1 cellular context compared by ENCODE assay signal in genomic region chr19:11540642-11541041, GRCh38.
TF ChIP-seq lines count a peak whose summit lies in the region.

No MANE protein-coding gene starts in this region.

TF ChIP-seq in WTC11, 78 proteins besides CTCF, POLR2A, EP300 and RAD21 (continued from another document):
- TF ChIP-seq AFF4 (CRISPR knock-in tag; IDR thresholded peaks at IDR 0.05; ENCODE audit: borderline replicate concordance) (no peak), NFE2L1 (CRISPR knock-in tag; IDR thresholded peaks at IDR 0.05) (no peak), NFATC4 (CRISPR knock-in tag; IDR thresholded peaks at IDR 0.05) (no peak), NR3C1 (CRISPR knock-in tag; conservative IDR thresholded peaks at IDR 0.05; ENCODE audit: low read depth) (no peak), USF1 (CRISPR knock-in tag; IDR thresholded peaks at IDR 0.05) (no peak), RORB (CRISPR knock-in tag; IDR thresholded peaks at IDR 0.05) (no peak), ZNF396 (CRISPR knock-in tag; IDR thresholded peaks at IDR 0.05; ENCODE audit: borderline replicate concordance) (no peak)
- TF ChIP-seq, protein P1, sequence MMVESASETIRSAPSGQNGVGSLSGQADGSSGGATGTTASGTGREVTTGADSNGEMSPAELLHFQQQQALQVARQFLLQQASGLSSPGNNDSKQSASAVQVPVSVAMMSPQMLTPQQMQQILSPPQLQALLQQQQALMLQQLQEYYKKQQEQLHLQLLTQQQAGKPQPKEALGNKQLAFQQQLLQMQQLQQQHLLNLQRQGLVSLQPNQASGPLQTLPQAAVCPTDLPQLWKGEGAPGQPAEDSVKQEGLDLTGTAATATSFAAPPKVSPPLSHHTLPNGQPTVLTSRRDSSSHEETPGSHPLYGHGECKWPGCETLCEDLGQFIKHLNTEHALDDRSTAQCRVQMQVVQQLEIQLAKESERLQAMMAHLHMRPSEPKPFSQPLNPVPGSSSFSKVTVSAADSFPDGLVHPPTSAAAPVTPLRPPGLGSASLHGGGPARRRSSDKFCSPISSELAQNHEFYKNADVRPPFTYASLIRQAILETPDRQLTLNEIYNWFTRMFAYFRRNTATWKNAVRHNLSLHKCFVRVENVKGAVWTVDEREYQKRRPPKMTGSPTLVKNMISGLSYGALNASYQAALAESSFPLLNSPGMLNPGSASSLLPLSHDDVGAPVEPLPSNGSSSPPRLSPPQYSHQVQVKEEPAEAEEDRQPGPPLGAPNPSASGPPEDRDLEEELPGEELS (CRISPR knock-in tag; IDR thresholded peaks at IDR 0.05): no peak
- TF ChIP-seq, protein P2, sequence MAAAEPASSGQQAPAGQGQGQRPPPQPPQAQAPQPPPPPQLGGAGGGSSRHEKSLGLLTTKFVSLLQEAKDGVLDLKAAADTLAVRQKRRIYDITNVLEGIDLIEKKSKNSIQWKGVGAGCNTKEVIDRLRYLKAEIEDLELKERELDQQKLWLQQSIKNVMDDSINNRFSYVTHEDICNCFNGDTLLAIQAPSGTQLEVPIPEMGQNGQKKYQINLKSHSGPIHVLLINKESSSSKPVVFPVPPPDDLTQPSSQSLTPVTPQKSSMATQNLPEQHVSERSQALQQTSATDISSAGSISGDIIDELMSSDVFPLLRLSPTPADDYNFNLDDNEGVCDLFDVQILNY (CRISPR knock-in tag; IDR thresholded peaks at IDR 0.05): no peak
- TF ChIP-seq, protein P3, sequence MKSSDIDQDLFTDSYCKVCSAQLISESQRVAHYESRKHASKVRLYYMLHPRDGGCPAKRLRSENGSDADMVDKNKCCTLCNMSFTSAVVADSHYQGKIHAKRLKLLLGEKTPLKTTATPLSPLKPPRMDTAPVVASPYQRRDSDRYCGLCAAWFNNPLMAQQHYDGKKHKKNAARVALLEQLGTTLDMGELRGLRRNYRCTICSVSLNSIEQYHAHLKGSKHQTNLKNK (CRISPR knock-in tag; IDR thresholded peaks at IDR 0.05): no peak
TF ChIP-seq in WTC11: peak in this region for 0.
